ENCODE assay signal across 11 cellular contexts in genomic region chr3:144966560-144966959, GRCh38.
"Had no signal": no experiment of that assay in that cellular context is flagged by ENCODE, and none has a peak within 500 bp of the region (broad histone marks: within the 10 kb centered on the region; RNA-seq: fewer than 3 reads in every experiment).

No MANE protein-coding gene starts in this region.

- H3K36me3 ChIP-seq: HAP-1 had no signal

- H3K9me3 ChIP-seq: HAP-1 had no signal

- H3K9ac ChIP-seq: GM23248 had no signal

- DNase-seq: GM23248, GOT3, H7, H9, HCEC 1CT, HFFc6 had no signal

- H3K4me2 ChIP-seq: GM23338 had no signal

- H3K4me3 ChIP-seq: GM23248, GM23338, HAP-1 had no signal

- FAIRE-seq: H1, H54 had no signal

- ATAC-seq: GM23338, HCT116 had no signal

- H2AFZ ChIP-seq: GM23248, GM23338 had no signal

- H3K27ac ChIP-seq: GM23248 had no signal
